Comparison of ENCODE assay signal across 11 cellular contexts in the genomic region with DNA sequence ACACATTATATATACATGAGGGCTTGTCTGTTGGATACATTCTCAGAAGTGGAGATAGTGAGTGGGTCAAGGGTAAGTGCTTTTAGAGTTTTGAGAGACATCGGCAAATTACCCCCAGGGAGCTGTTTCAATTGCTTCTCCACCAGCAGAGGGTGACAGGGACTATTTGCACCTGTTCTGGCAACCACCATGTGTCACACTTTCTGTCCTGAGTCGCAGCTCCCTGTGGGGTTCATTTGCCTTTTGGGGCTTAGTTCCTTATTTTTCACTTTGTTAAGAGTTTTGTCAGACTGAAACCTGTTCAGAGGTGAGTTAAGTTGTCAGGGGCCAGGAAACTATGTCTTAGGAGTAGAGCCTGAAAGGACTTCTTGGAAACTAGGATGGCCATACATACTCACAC. TPM values are rescaled to one million over a fixed set of nuclear protein-coding genes. Genes with fewer than 3 reads are reported as not detected.
DNase-seq lines count a peak whose midpoint lies in the region; ATAC-seq and TF ChIP-seq lines count a peak whose summit lies in the region.
"Had no signal": no experiment of that assay in that cellular context is flagged by ENCODE, and none has a peak within 500 bp of the region (broad histone marks: within the 10 kb centered on the region; RNA-seq: fewer than 3 reads in every experiment).

No MANE protein-coding gene starts in this region.

- H3K4me3 ChIP-seq in mesendoderm (ENCODE audit: low read length): no peak overlapping the region
- H3K4me3 ChIP-seq in foreskin fibroblast (ENCODE audit: low read depth in 1 of 2, low read length in 2 of 2): no peak overlapping the region
- H3K4me3 ChIP-seq: thoracic aorta had no signal

- no peak overlapping the region for H3K18ac ChIP-seq in mesendoderm (ENCODE audit: low read length)

- no peaks in the 10 kb centered on the region for H3K36me3 ChIP-seq in mesendoderm (ENCODE audit: control insufficient read depth, insufficient read depth, low read length)
- H3K36me3 ChIP-seq: thoracic aorta had no signal

- H2AK5ac ChIP-seq in mesendoderm (ENCODE audit: low read length): no peak overlapping the region

- H2BK15ac ChIP-seq in mesendoderm (replicated peaks; ENCODE audit: low read depth): no peak overlapping the region

- no peak overlapping the region for H3K56ac ChIP-seq in mesendoderm (ENCODE audit: low read length)

- no peak overlapping the region for H2BK120ac ChIP-seq in mesendoderm (ENCODE audit: low read depth, low read length)

- H3K27me3 ChIP-seq in mesendoderm (ENCODE audit: insufficient read depth, low read length, poor library complexity): no peaks in the 10 kb centered on the region

- H3K4me2 ChIP-seq in mesendoderm (ENCODE audit: low read length): no peak overlapping the region

- H3K4me1 ChIP-seq in mesendoderm (ENCODE audit: control insufficient read depth, low read depth, low read length): no peaks in the 10 kb centered on the region

- peak; percentile 27 for DNase-seq in NCI-H82 (lab: John Stamatoyannopoulos, UW)
- DNase-seq in NCI-H82 treated with DMSO at 0.1 percent for 48 hours (lab: John Stamatoyannopoulos, UW; ENCODE audit: unreplicated experiment): no peak
- peak; percentile 31 for DNase-seq in mesendoderm
- no peak for DNase-seq in foreskin fibroblast
- DNase-seq in NCI-H226: no peak
- DNase-seq in DMS79 (lab: John Stamatoyannopoulos, UW): no peak
- DNase-seq: 8988T, cortex of kidney had no signal

- H2BK5ac ChIP-seq in mesendoderm (ENCODE audit: low read length): no peak overlapping the region

- no peak overlapping the region for H3K23ac ChIP-seq in mesendoderm (ENCODE audit: low read length)

- no peak overlapping the region for H4K8ac ChIP-seq in mesendoderm (ENCODE audit: low read depth, low read length)

- H3K79me2 ChIP-seq in mesendoderm (ENCODE audit: control insufficient read depth, insufficient read depth, low read length): no peaks in the 10 kb centered on the region

- TF ChIP-seq CTCF in foreskin fibroblast (IDR thresholded peaks at IDR 0.05; ENCODE audit: low read depth, low read length): no peak

- ATAC-seq in GM21526 (IDR thresholded peaks at IDR 0.05; ENCODE audit: low FRiP score, unreplicated experiment): peak; percentile 99
- peak; percentile 99 for ATAC-seq in HG03280 (IDR thresholded peaks at IDR 0.05; ENCODE audit: unreplicated experiment)

- H3K79me1 ChIP-seq in mesendoderm (ENCODE audit: low read length): no peaks in the 10 kb centered on the region

- no CpG with 5 or more reads among the region's 2 CpGs for WGBS in mesendoderm (ENCODE audit: extremely low coverage, insufficient coverage, low lambda C conversion rate)

- no peak overlapping the region for H3K9ac ChIP-seq in mesendoderm (ENCODE audit: low read length)

- no peak overlapping the region for H3K27ac ChIP-seq in mesendoderm (ENCODE audit: low read depth, low read length)
- H3K27ac ChIP-seq: thoracic aorta had no signal

- no peak overlapping the region for H3K4ac ChIP-seq in mesendoderm (ENCODE audit: low read depth, low read length)

- H4K5ac ChIP-seq in mesendoderm (ENCODE audit: low read length): no peak overlapping the region

RNA-seq across cellular contexts. Expression of gene SLC36A1, which starts 20.1 kb away (rescaled TPM):
- 5.1 TPM for polyA plus RNA-seq in mesendoderm (2013, experiment 1 of 2)
- 6.9 TPM for polyA plus RNA-seq in mesendoderm (2013, experiment 2 of 2)

Comparison
In these comparisons a context has a peak if more than half of its experiments do, and no peak if none do; other contexts are left out.
1. DNase-seq: peak in NCI-H82 (single experiment) and mesendoderm (single experiment); none in NCI-H82 treated with DMSO at 0.1 percent for 48 hours (single experiment), foreskin fibroblast (0 of 2), NCI-H226 (single experiment) and DMS79 (single experiment).